32 cellular contexts compared by ENCODE assay signal in the genomic region with DNA sequence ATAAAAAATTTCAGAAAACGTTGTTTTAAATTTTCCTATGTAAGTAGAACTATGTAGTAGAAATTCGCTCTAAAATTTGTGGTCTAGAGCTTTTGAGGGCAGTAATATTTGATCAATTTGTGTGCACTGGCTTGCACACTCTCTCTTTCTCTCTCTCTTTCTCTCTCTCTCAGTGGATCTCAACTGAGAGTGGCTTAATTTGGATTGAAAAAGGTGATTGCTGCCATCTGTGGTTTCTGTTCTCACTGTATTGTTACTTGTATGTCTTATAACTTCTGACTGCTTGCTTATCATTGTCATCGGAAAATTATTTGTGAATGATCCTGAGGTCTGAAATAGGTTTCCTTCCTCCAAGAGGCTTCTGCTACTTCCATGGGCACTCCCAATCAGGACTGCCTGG.
"Had no signal": no experiment of that assay in that cellular context is flagged by ENCODE, and none has a peak within 500 bp of the region (broad histone marks: within the 10 kb centered on the region; RNA-seq: fewer than 3 reads in every experiment).

No MANE protein-coding gene starts in this region.

- H2AFZ ChIP-seq: parathyroid adenoma had no signal

- H3K4me1 ChIP-seq: parathyroid adenoma, psoas muscle, right lobe of liver, sigmoid colon, spleen, suprapubic skin, testis, tibial artery, transverse colon, upper lobe of right lung, uterus had no signal

- H3K9ac ChIP-seq: parathyroid adenoma had no signal

- ATAC-seq: naive thymus-derived CD8-positive, alpha-beta T cell; natural killer cell treated with Interleukin-12 subunit alpha and Interleukin-12 subunit beta and Interleukin-15 and Interleukin-18, amount 100 ng/mL, for 72 hours; psoas muscle; right cardiac atrium; right lobe of liver; stimulated activated memory B cell treated with anti-CD40 and anti-IgM and Interleukin-4, amounts not matched to agents 10 μg/mL and 1 μg/mL and 100 μg/mL, for 72 hours; stimulated activated naive CD8-positive, alpha-beta T cell treated with anti-CD3 and anti-CD28 coated beads, Interleukin-15, amount 100 ng/mL, for 72 hours; stimulated activated naive CD8-positive, alpha-beta T cell treated with anti-CD3 and anti-CD28 coated beads, Interleukin-15, Interleukin-2, amounts not matched to agents 100 U/mL and 50 U/mL, for 24 hours; upper lobe of right lung had no signal

- H3K4me3 Mint-ChIP-seq: naive thymus-derived CD8-positive, alpha-beta T cell; natural killer cell treated with Interleukin-12 subunit alpha and Interleukin-12 subunit beta and Interleukin-15 and Interleukin-18, amount 100 ng/mL, for 72 hours; nephron progenitor cell; neural crest cell; stimulated activated memory B cell treated with anti-CD40 and anti-IgM and Interleukin-4, amounts not matched to agents 10 μg/mL and 1 μg/mL and 100 μg/mL, for 72 hours; stimulated activated naive CD8-positive, alpha-beta T cell treated with anti-CD3 and anti-CD28 coated beads, Interleukin-15, amount 100 ng/mL, for 72 hours; type B pancreatic cell had no signal

- H3K9me3 Mint-ChIP-seq: neural crest cell, type B pancreatic cell had no signal

- H3K4me1 Mint-ChIP-seq: naive thymus-derived CD8-positive, alpha-beta T cell; nephron progenitor cell; neural crest cell; stimulated activated memory B cell treated with anti-CD40 and anti-IgM and Interleukin-4, amounts not matched to agents 10 μg/mL and 1 μg/mL and 100 μg/mL, for 72 hours; stimulated activated naive CD8-positive, alpha-beta T cell treated with anti-CD3 and anti-CD28 coated beads, Interleukin-15, amount 100 ng/mL, for 72 hours had no signal

- H3K27me3 Mint-ChIP-seq: naive thymus-derived CD8-positive, alpha-beta T cell; natural killer cell treated with Interleukin-12 subunit alpha and Interleukin-12 subunit beta and Interleukin-15 and Interleukin-18, amount 100 ng/mL, for 72 hours; progenitor cell of endocrine pancreas; stimulated activated memory B cell treated with anti-CD40 and anti-IgM and Interleukin-4, amounts not matched to agents 10 μg/mL and 1 μg/mL and 100 μg/mL, for 72 hours; stimulated activated naive CD8-positive, alpha-beta T cell treated with anti-CD3 and anti-CD28 coated beads, Interleukin-15, amount 100 ng/mL, for 72 hours; type B pancreatic cell had no signal

- DNase-seq: naive thymus-derived CD8-positive, alpha-beta T cell; nephron progenitor cell; occipital lobe; ovary; posterior cingulate gyrus; psoas muscle; right cardiac atrium; right lobe of liver; sigmoid colon; small intestine; spleen; stimulated activated CD4-positive, alpha-beta T cell treated with anti-CD3 and anti-CD28 coated beads, Interleukin-12 subunit alpha, Interleukin-12 subunit beta, amount 100 ng/mL, for 4 hours; stimulated activated CD4-positive, alpha-beta T cell treated with anti-CD3 and anti-CD28 coated beads, Interleukin-1b, Interleukin-23, amount 100 ng/mL, for 48 hours; stimulated activated CD4-positive, alpha-beta T cell treated with anti-CD3 and anti-CD28 coated beads, Interleukin-4, amount 100 ng/mL, for 1 hour; stimulated activated CD4-positive, alpha-beta T cell treated with anti-CD3 and anti-CD28 coated beads, Interleukin-4, amount 100 ng/mL, for 4 hours; stimulated activated CD8-positive, alpha-beta memory T cell treated with anti-CD3 and anti-CD28 coated beads, Interleukin-4, amount 100 ng/mL, for 48 hours; stimulated activated naive CD4-positive, alpha-beta T cell; stimulated activated naive CD8-positive, alpha-beta T cell treated with anti-CD3 and anti-CD28 coated beads, Interleukin-15, amount 100 ng/mL, for 72 hours; stimulated activated naive CD8-positive, alpha-beta T cell treated with anti-CD3 and anti-CD28 coated beads, Interleukin-15, Interleukin-2, amounts not matched to agents 100 U/mL and 50 U/mL, for 24 hours; substantia nigra; testis; tibial artery; transverse colon; upper lobe of right lung; uterus had no signal

- H3K79me2 ChIP-seq: parathyroid adenoma had no signal

- H3K27ac Mint-ChIP-seq: naive thymus-derived CD8-positive, alpha-beta T cell; natural killer cell treated with Interleukin-12 subunit alpha and Interleukin-12 subunit beta and Interleukin-15 and Interleukin-18, amount 100 ng/mL, for 72 hours; nephron progenitor cell; progenitor cell of endocrine pancreas; stimulated activated memory B cell treated with anti-CD40 and anti-IgM and Interleukin-4, amounts not matched to agents 10 μg/mL and 1 μg/mL and 100 μg/mL, for 72 hours; stimulated activated naive CD8-positive, alpha-beta T cell treated with anti-CD3 and anti-CD28 coated beads, Interleukin-15, amount 100 ng/mL, for 72 hours; type B pancreatic cell had no signal

- H3K27ac ChIP-seq: ovary, parathyroid adenoma, psoas muscle, right lobe of liver, sigmoid colon, spleen, suprapubic skin, testis, tibial artery, transverse colon, upper lobe of right lung, uterus had no signal

- H3K27me3 ChIP-seq: ovary, right lobe of liver, sigmoid colon, spleen, suprapubic skin, testis, tibial artery, transverse colon, upper lobe of right lung, uterus had no signal

- H3K36me3 Mint-ChIP-seq: natural killer cell treated with Interleukin-12 subunit alpha and Interleukin-12 subunit beta and Interleukin-15 and Interleukin-18, amount 100 ng/mL, for 72 hours; stimulated activated memory B cell treated with anti-CD40 and anti-IgM and Interleukin-4, amounts not matched to agents 10 μg/mL and 1 μg/mL and 100 μg/mL, for 72 hours; type B pancreatic cell had no signal

- H3K9me3 ChIP-seq: ovary, right lobe of liver, sigmoid colon, suprapubic skin, testis, tibial artery, transverse colon, upper lobe of right lung, uterus had no signal

- H3K36me3 ChIP-seq: ovary, right lobe of liver, sigmoid colon, spleen, suprapubic skin, tibial artery, transverse colon, upper lobe of right lung, uterus had no signal

- H3K4me3 ChIP-seq: ovary, psoas muscle, right lobe of liver, sigmoid colon, spleen, suprapubic skin, testis, tibial artery, transverse colon, upper lobe of right lung, uterus had no signal
